19 cellular contexts compared by ENCODE assay signal in genomic region chr1:3697104-3697503, GRCh38. TPM values are rescaled to one million over a fixed set of nuclear protein-coding genes. Genes with fewer than 3 reads are reported as not detected.
"Had no signal": no experiment of that assay in that cellular context is flagged by ENCODE, and none has a peak within 500 bp of the region (broad histone marks: within the 10 kb centered on the region; RNA-seq: fewer than 3 reads in every experiment).

No MANE protein-coding gene starts in this region.

- H3K4me2 ChIP-seq: PC-9 had no signal

- H3K36me3 ChIP-seq: Peyer's patch, SJSA1 had no signal

- H2AFZ ChIP-seq: PC-9 had no signal

- H3K4me1 ChIP-seq: Peyer's patch, SJSA1 had no signal

- DNase-seq: KBM-7; MV-4-11; NCI-H1048; NCI-H2029 treated with DMSO at 0.1 percent for 48 hours; NCI-H226; NCI-H526; NK-92 treated with Interleukin-12 subunit alpha and Interleukin-12 subunit beta, amount 100 ng/mL, for 24 hours; PC-9; Right ventricle myocardium superior; SIG-M5 had no signal

- H3K9me3 ChIP-seq: Peyer's patch, SJSA1 had no signal

- H3K27ac ChIP-seq: PC-9, Peyer's patch, SJSA1, SK-N-MC had no signal

- H3K4me3 ChIP-seq: PC-9, Peyer's patch, SJSA1, SK-N-MC had no signal

RNA-seq across cellular contexts. Expression of gene TP73, which starts 44.8 kb away (rescaled TPM):
- total RNA-seq: Right ventricle myocardium superior, RPMI7951 had no signal

RNA-seq across cellular contexts. Expression of gene CCDC27, which starts 55.1 kb away (rescaled TPM):
- total RNA-seq: HT-29; LHCN-M2; MCF 10A; OCI-LY7; PC-9; Peyer's patch; Right ventricle myocardium superior; RPMI7951; SJSA1; T-helper 1 cell treated with Interleukin-12 subunit alpha and Interleukin-12 subunit beta and Interleukin-4 antibody, amounts not matched to agents 30 ng/mL and 1 ng/mL, for 36 hours had no signal
